In the genomic region with DNA sequence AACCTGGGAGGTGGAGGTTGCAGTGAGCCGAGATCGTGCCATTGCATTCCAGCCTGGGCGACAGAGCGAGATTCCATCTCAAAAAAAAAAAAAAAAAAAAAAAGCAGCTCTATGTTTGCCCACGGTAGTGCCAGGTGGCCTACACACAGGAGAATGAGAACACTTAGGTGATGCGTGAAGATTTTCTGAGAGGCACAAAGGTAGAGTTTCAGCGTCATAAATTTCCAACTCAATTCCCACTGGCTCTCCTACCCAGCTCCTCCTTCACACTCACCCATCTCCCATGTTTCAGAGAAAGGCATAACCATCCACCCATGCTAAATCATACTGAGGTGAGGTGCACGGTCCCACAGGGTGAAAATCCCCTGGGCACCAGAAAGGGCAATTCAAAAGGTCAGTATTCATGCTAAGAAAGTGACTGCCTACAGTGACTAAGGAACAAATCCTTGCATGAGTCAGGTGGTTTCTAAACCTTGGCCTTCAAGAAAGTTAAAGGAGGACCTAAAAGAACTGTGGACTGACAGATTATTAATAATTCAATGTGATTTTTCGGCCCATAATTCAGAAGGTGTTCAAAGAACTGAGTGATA, we compare ENCODE assay signal across 10 cellular contexts. TPM values are rescaled to one million over a fixed set of nuclear protein-coding genes. Genes with fewer than 3 reads are reported as not detected.
A peak's percentile ranks its signal among the peaks of the same experiment; 100 is the strongest.
DNase-seq lines count a peak whose midpoint lies in the region; ATAC-seq and TF ChIP-seq lines count a peak whose summit lies in the region.
"Had no signal": no experiment of that assay in that cellular context is flagged by ENCODE, and none has a peak within 500 bp of the region (broad histone marks: within the 10 kb centered on the region; RNA-seq: fewer than 3 reads in every experiment).

No MANE protein-coding gene starts in this region.

- H3K36me3 ChIP-seq in cardiac muscle cell (no peaks in the 10 kb centered on the region), heart left ventricle (no peaks in the 10 kb centered on the region), PC-9 (ENCODE audit: low read depth) (no peaks in the 10 kb centered on the region; the same call in 1 of the 2 replicates), vagina (no peaks in the 10 kb centered on the region)

- H3K9me2 ChIP-seq in PC-9 (ENCODE audit: insufficient read depth), result no peaks in the 10 kb centered on the region

- H3K4me3 ChIP-seq in cardiac muscle cell (no peak overlapping the region), heart left ventricle (no peak overlapping the region), PC-9 (no peak overlapping the region), fibroblast of mammary gland (ENCODE audit: control insufficient read depth, low read depth, low read length) (no peak overlapping the region), vagina (no peak overlapping the region)

- peak overlapping the region; percentile 11 for H3K27ac ChIP-seq in cardiac muscle cell
- H3K27ac ChIP-seq in heart left ventricle, result no peak overlapping the region
- H3K27ac ChIP-seq in PC-9, result peak overlapping the region; percentile 60; the same call in 1 of the 2 replicates
- H3K27ac ChIP-seq in vagina, result peak overlapping the region; percentile 61

- intact Hi-C loops in heart left ventricle (cut with DNase I) (no loop called here), PC-9 (cut with micrococcal nuclease; ENCODE audit: unreplicated experiment) (loop anchor here (5.0 kb wide), 1 partner anchor 86 kb away; a partner anchor contains a TSS), vagina (cut with DNase I) (no loop called here)

- H4K20me1 ChIP-seq in PC-9 (ENCODE audit: insufficient read depth), result peaks cover 3% of the 10 kb centered on the region

- CTCF ChIA-PET in PC-9 (lab: Charles Lee), result interaction anchor here (0.6 to 0.9 kb wide), 5 partner anchors 24 to 346 kb away, joined by 3 to 4 read pairs (median 3); no protein-coding TSS in a partner anchor

- ATAC-seq in heart left ventricle (no peak), HG02763 (IDR thresholded peaks at IDR 0.05; ENCODE audit: unreplicated experiment) (no peak)

- no peak for DNase-seq in cardiac muscle cell (ENCODE audit: low read depth in 1 of 2, low spot score in 1 of 2)
- no peak for DNase-seq in heart left ventricle
- DNase-seq in PC-9, result no peak
- DNase-seq in fibroblast of mammary gland (ENCODE audit: low read depth), result peak; percentile 66
- no peak for DNase-seq in vagina (ENCODE audit: extremely low spot score in 2 of 2)
- no peak for DNase-seq in stimulated activated CD4-positive, alpha-beta T cell treated with anti-CD3 and anti-CD28 coated beads, Interleukin-15, amount 100 ng/mL, for 24 hours
- DNase-seq in cortex of kidney (lab: John Stamatoyannopoulos, UW), result no peak
- DNase-seq: activated naive CD8-positive, alpha-beta T cell treated with anti-CD3 and anti-CD28 coated beads, Interleukin-2, amount 10 ng/mL, durations not matched to agents 7 days and 5 days; MM.1S had no signal

- 84 to 96% (median 93%) methylated on average over 9 of the region's 9 CpGs for WGBS in heart left ventricle, 4 donors

- TF ChIP-seq POLR2A in heart left ventricle (IDR thresholded peaks at IDR 0.05) (no peak), vagina (IDR thresholded peaks at IDR 0.05) (no peak)

- no peaks in the 10 kb centered on the region for H3K9me3 ChIP-seq in cardiac muscle cell (ENCODE audit: low read depth)
- no peaks in the 10 kb centered on the region for H3K9me3 ChIP-seq in heart left ventricle
- H3K9me3 ChIP-seq in PC-9 (ENCODE audit: insufficient read depth, low read depth), result no peaks in the 10 kb centered on the region
- no peaks in the 10 kb centered on the region for H3K9me3 ChIP-seq in vagina

- TF ChIP-seq CTCF in cardiac muscle cell (IDR thresholded peaks at IDR 0.05; ENCODE audit: low read depth, low read length) (no peak), heart left ventricle (IDR thresholded peaks at IDR 0.05) (no peak), PC-9 (conservative IDR thresholded peaks at IDR 0.05) (no peak), fibroblast of mammary gland (conservative IDR thresholded peaks at IDR 0.05; ENCODE audit: control insufficient read depth, insufficient read depth, low read depth, low read length) (no peak), vagina (IDR thresholded peaks at IDR 0.05) (no peak)

- BruUV-seq in PC-9 (replicated peaks; lab: Mats Ljungman, UMichigan), result no TSS peak

- peaks cover 43% of the 10 kb centered on the region for H3F3A ChIP-seq in PC-9 (ENCODE audit: insufficient read depth, low read depth)

- H2AFZ ChIP-seq in PC-9, result no peak overlapping the region

- H3K4me2 ChIP-seq in PC-9, result peak overlapping the region; percentile 16; the same call in 1 of the 2 replicates

- POLR2A ChIA-PET in PC-9 (lab: Charles Lee; ENCODE audit: unreplicated experiment), result interaction anchor here (0.5 to 0.6 kb wide), 4 partner anchors 21 to 105 kb away, joined by 3 to 22 read pairs (median 6); no protein-coding TSS in a partner anchor

- no peaks in the 10 kb centered on the region for H3K27me3 ChIP-seq in cardiac muscle cell
- no peaks in the 10 kb centered on the region for H3K27me3 ChIP-seq in heart left ventricle
- H3K27me3 ChIP-seq in PC-9 (ENCODE audit: insufficient read depth, low read depth), result no peaks in the 10 kb centered on the region
- no peaks in the 10 kb centered on the region for H3K27me3 ChIP-seq in vagina

- peaks cover 60% of the 10 kb centered on the region for H3K79me2 ChIP-seq in PC-9 (ENCODE audit: low read depth)

- H3K4me1 ChIP-seq in cardiac muscle cell (ENCODE audit: low read depth), result peaks cover 22% of the 10 kb centered on the region
- peaks cover 0 to 50% (median 22%) of the 10 kb centered on the region in 12 donors for H3K4me1 ChIP-seq in heart left ventricle
- peaks cover 22% of the 10 kb centered on the region for H3K4me1 ChIP-seq in PC-9 (replicated peaks; ENCODE audit: insufficient read depth)
- peaks cover 71% of the 10 kb centered on the region for H3K4me1 ChIP-seq in vagina

RNA-seq across cellular contexts. Expression of a gene that starts 4.8 kb away (rescaled TPM):
- total RNA-seq in cardiac muscle cell, result 113 and 141 TPM in 2 replicates
- polyA plus RNA-seq in cardiac muscle cell, result 60.6 and 66.0 TPM in 2 replicates
- 10 to 100 TPM; 24.7 to 60.9 (median 33.9) TPM for total RNA-seq in heart left ventricle
- 10 to 100 TPM; 15.3 to 24.8 TPM for polyA plus RNA-seq in heart left ventricle
- 57.9 and 68.8 TPM in 2 replicates for total RNA-seq in PC-9 (2021)
- 54.5 TPM for total RNA-seq in vagina

RNA-seq across cellular contexts. Expression of a gene that starts 14.5 kb away (rescaled TPM):
- total RNA-seq in cardiac muscle cell (83.1 and 113 TPM in 2 replicates), heart left ventricle (100 to 1,000 TPM in 2 of 9 donors, 10 to 100 TPM in 7; 61.0 to 114 (median 70.8) TPM), PC-9 (2021) (103 and 132 TPM in 2 replicates), vagina (49.4 TPM)
- polyA plus RNA-seq in cardiac muscle cell (85.2 and 92.9 TPM in 2 replicates), heart left ventricle (10 to 100 TPM; 36.8 to 52.7 TPM)

Comparison
In these comparisons a context has a peak if more than half of its experiments do, and no peak if none do; other contexts are left out.
1. H3K27ac ChIP-seq: peak in cardiac muscle cell (single experiment), PC-9 (single experiment) and vagina (single experiment); none in heart left ventricle (0 of 12).